ENCODE assay signal across 14 cellular contexts in the genomic region with DNA sequence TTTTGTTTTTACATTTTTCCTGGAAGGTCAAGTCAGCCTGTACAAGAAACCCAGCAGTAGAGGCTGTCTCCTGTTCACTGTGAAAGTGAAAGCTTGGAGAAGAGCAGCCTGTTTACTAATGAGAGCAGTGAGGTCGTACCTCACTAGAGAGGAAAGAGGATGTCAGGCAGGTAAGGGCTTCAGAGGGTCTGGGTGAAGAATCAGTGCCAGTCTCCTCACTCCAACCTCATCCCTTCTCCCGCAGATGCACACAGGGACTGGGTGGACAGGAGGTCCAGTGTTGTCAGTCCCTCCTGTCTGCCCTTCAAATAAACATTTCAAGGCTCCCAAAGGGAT.
A peak's percentile ranks its signal among the peaks of the same experiment; 100 is the strongest.
DNase-seq lines count a peak whose midpoint lies in the region; ATAC-seq and TF ChIP-seq lines count a peak whose summit lies in the region.
"Had no signal": no experiment of that assay in that cellular context is flagged by ENCODE, and none has a peak within 500 bp of the region (broad histone marks: within the 10 kb centered on the region; RNA-seq: fewer than 3 reads in every experiment).

No MANE protein-coding gene starts in this region.

- ATAC-seq in activated CD4-positive, alpha-beta T cell treated with anti-CD3 and anti-CD28 coated beads for 36 hours: peak; percentile 94

- TF ChIP-seq CTCF in prostate gland (IDR thresholded peaks at IDR 0.05) (no peak), esophagus muscularis mucosa (IDR thresholded peaks at IDR 0.05) (no peak)

- H3K36me3 ChIP-seq in prostate gland: no peaks in the 10 kb centered on the region
- no peaks in the 10 kb centered on the region for H3K36me3 ChIP-seq in esophagus muscularis mucosa
- H3K36me3 ChIP-seq: lower lobe of right lung, SJCRH30, thyroid gland had no signal

- H3K9me3 ChIP-seq in prostate gland (no peaks in the 10 kb centered on the region), esophagus muscularis mucosa (no peaks in the 10 kb centered on the region)
- H3K9me3 ChIP-seq: lower lobe of right lung, SJCRH30, thyroid gland had no signal

- peak; percentile 11 for DNase-seq in activated CD4-positive, alpha-beta T cell treated with anti-CD3 and anti-CD28 coated beads for 36 hours
- no peak for DNase-seq in activated CD4-positive, alpha-beta T cell treated with anti-CD3 and anti-CD28 coated beads, Interleukin-2, amount 50 U/mL, for 48 hours
- peak; percentile 9 for DNase-seq in NAMALWA (ENCODE audit: low spot score)
- peak; percentile 5 for DNase-seq in prostate gland (ENCODE audit: low spot score)
- DNase-seq in NCI-H1105 (lab: John Stamatoyannopoulos, UW): no peak
- no peak for DNase-seq in esophagus muscularis mucosa (ENCODE audit: extremely low spot score)
- no peak for DNase-seq in substantia nigra (lab: John Stamatoyannopoulos, UW)
- DNase-seq: effector CD8-positive, alpha-beta T cell; lower lobe of right lung; NCI-H82; SJCRH30; thyroid gland had no signal

- peak overlapping the region; percentile 79 for H3K27ac Mint-ChIP-seq in activated CD4-positive, alpha-beta T cell treated with anti-CD3 and anti-CD28 coated beads for 36 hours
- H3K27ac Mint-ChIP-seq in activated naive CD8-positive, alpha-beta T cell: peak overlapping the region; percentile 83

- POLR2A ChIA-PET in activated CD4-positive, alpha-beta T cell treated with anti-CD3 and anti-CD28 coated beads for 36 hours (lab: Charles Lee): interaction anchor here (1.0 kb wide), 1 partner anchor 218 kb away, joined by 3 read pairs; no protein-coding TSS in a partner anchor

- no peaks in the 10 kb centered on the region for H3K27me3 Mint-ChIP-seq in activated CD4-positive, alpha-beta T cell treated with anti-CD3 and anti-CD28 coated beads for 36 hours
- H3K27me3 Mint-ChIP-seq in activated naive CD8-positive, alpha-beta T cell: no peaks in the 10 kb centered on the region

- H3K4me1 Mint-ChIP-seq in activated CD4-positive, alpha-beta T cell treated with anti-CD3 and anti-CD28 coated beads for 36 hours: peaks cover 17% of the 10 kb centered on the region
- H3K4me1 Mint-ChIP-seq in activated naive CD8-positive, alpha-beta T cell (ENCODE audit: low read depth): peaks cover 22% of the 10 kb centered on the region

- H3K27ac ChIP-seq in prostate gland: no peak overlapping the region
- H3K27ac ChIP-seq in esophagus muscularis mucosa (replicated peaks in 1 of 4): no peak overlapping the region
- H3K27ac ChIP-seq in substantia nigra (ENCODE audit: low read depth, low read length, poor library complexity, severe bottlenecking): no peak overlapping the region
- H3K27ac ChIP-seq: HL-60, lower lobe of right lung, SJCRH30, thyroid gland had no signal

- H3K27me3 ChIP-seq in prostate gland (replicated peaks; ENCODE audit: insufficient read depth): no peaks in the 10 kb centered on the region
- no peaks in the 10 kb centered on the region for H3K27me3 ChIP-seq in esophagus muscularis mucosa
- H3K27me3 ChIP-seq: SJCRH30, thyroid gland had no signal

- H3K9me3 Mint-ChIP-seq in activated CD4-positive, alpha-beta T cell treated with anti-CD3 and anti-CD28 coated beads for 36 hours (ENCODE audit: low read depth): no peaks in the 10 kb centered on the region
- no peaks in the 10 kb centered on the region for H3K9me3 Mint-ChIP-seq in activated naive CD8-positive, alpha-beta T cell (ENCODE audit: low read depth)

- no peaks in the 10 kb centered on the region for H3K4me1 ChIP-seq in prostate gland (replicated peaks)
- H3K4me1 ChIP-seq in esophagus muscularis mucosa: no peaks in the 10 kb centered on the region
- H3K4me1 ChIP-seq: lower lobe of right lung, SJCRH30 had no signal

- CTCF ChIA-PET in activated CD4-positive, alpha-beta T cell treated with anti-CD3 and anti-CD28 coated beads for 36 hours (lab: Charles Lee): interaction anchor here (1.0 kb wide), 1 partner anchor 40 kb away, joined by 3 read pairs; no protein-coding TSS in a partner anchor

- intact Hi-C loops in activated CD4-positive, alpha-beta T cell treated with anti-CD3 and anti-CD28 coated beads for 36 hours (cut with DNase I, micrococcal nuclease): no loop called here
- intact Hi-C loops in prostate gland (cut with DNase I) (no loop called here), esophagus muscularis mucosa (cut with DNase I) (no loop called here)

- 35% methylated on average over 2 of the region's 2 CpGs for WGBS in prostate gland
- 55% methylated on average over 2 of the region's 2 CpGs for WGBS in esophagus muscularis mucosa

- no peak for TF ChIP-seq EP300 in esophagus muscularis mucosa (IDR thresholded peaks at IDR 0.05)

- no peak for TF ChIP-seq POLR2A in prostate gland (IDR thresholded peaks at IDR 0.05)
- TF ChIP-seq POLR2A in esophagus muscularis mucosa (IDR thresholded peaks at IDR 0.05; ENCODE audit: low read depth): no peak

- no peaks in the 10 kb centered on the region for H3K36me3 Mint-ChIP-seq in activated CD4-positive, alpha-beta T cell treated with anti-CD3 and anti-CD28 coated beads for 36 hours (ENCODE audit: low read depth)
- H3K36me3 Mint-ChIP-seq in activated naive CD8-positive, alpha-beta T cell: peaks cover 4% of the 10 kb centered on the region

- H3K4me3 Mint-ChIP-seq in activated CD4-positive, alpha-beta T cell treated with anti-CD3 and anti-CD28 coated beads for 36 hours: peak overlapping the region; percentile 55
- H3K4me3 Mint-ChIP-seq in activated naive CD8-positive, alpha-beta T cell: peak overlapping the region; percentile 80

- no peak overlapping the region for H3K4me3 ChIP-seq in prostate gland
- no peak overlapping the region for H3K4me3 ChIP-seq in esophagus muscularis mucosa
- H3K4me3 ChIP-seq: lower lobe of right lung, thyroid gland had no signal

Comparison
In these comparisons a context has a peak if more than half of its experiments do, and no peak if none do; other contexts are left out.
1. DNase-seq: peak in activated CD4-positive, alpha-beta T cell treated with anti-CD3 and anti-CD28 coated beads for 36 hours (single experiment), NAMALWA (single experiment) and prostate gland (single experiment); none in activated CD4-positive, alpha-beta T cell treated with anti-CD3 and anti-CD28 coated beads, Interleukin-2, amount 50 U/mL, for 48 hours (0 of 2), NCI-H1105 (single experiment), esophagus muscularis mucosa (single experiment) and substantia nigra (0 of 49).